ENCODE assay signal across 8 cellular contexts in genomic region chr10:60816624-60817023, GRCh38. TPM values are rescaled to one million over a fixed set of nuclear protein-coding genes. Genes with fewer than 3 reads are reported as not detected.
DNase-seq lines count a peak whose midpoint lies in the region; ATAC-seq and TF ChIP-seq lines count a peak whose summit lies in the region.

No MANE protein-coding gene starts in this region.

- H3K36me3 Mint-ChIP-seq in Calu3 (ENCODE audit: insufficient read depth, unreplicated experiment) = no peaks in the 10 kb centered on the region
- no peaks in the 10 kb centered on the region for H3K36me3 Mint-ChIP-seq in activated CD4-positive, alpha-beta T cell treated with anti-CD3 and anti-CD28 coated beads, Interleukin-2, amount 10 ng/mL, durations not matched to agents 7 days and 5 days (ENCODE audit: low read depth)
- H3K36me3 Mint-ChIP-seq in neural crest cell (ENCODE audit: low read depth) = no peaks in the 10 kb centered on the region

- H3K4me1 Mint-ChIP-seq in Calu3 (ENCODE audit: low read depth, unreplicated experiment) (no peaks in the 10 kb centered on the region), neural crest cell (peaks cover 18% of the 10 kb centered on the region)
- peaks cover 4% of the 10 kb centered on the region for H3K4me1 Mint-ChIP-seq in activated CD4-positive, alpha-beta T cell treated with anti-CD3 and anti-CD28 coated beads, Interleukin-2, amount 10 ng/mL, durations not matched to agents 7 days and 5 days

- POLR2A ChIA-PET in activated CD4-positive, alpha-beta T cell treated with anti-CD3 and anti-CD28 coated beads, Interleukin-2, amount 10 ng/mL, durations not matched to agents 7 days and 5 days (lab: Charles Lee) = interaction anchor here (0.6 kb wide), 1 partner anchor 263 kb away, joined by 4 read pairs; no protein-coding TSS in a partner anchor

- H3K4me3 Mint-ChIP-seq in Calu3 (ENCODE audit: low read depth, unreplicated experiment) (no peak overlapping the region), neural crest cell (no peak overlapping the region)
- no peak overlapping the region for H3K4me3 Mint-ChIP-seq in activated CD4-positive, alpha-beta T cell treated with anti-CD3 and anti-CD28 coated beads, Interleukin-2, amount 10 ng/mL, durations not matched to agents 7 days and 5 days

- CTCF ChIA-PET in Calu3 (lab: Charles Lee) = interaction anchor here (0.6 to 1.0 kb wide), 6 partner anchors 18 to 1399 kb away, joined by 3 to 4 read pairs (median 3); no protein-coding TSS in a partner anchor
- CTCF ChIA-PET in activated CD4-positive, alpha-beta T cell treated with anti-CD3 and anti-CD28 coated beads, Interleukin-2, amount 10 ng/mL, durations not matched to agents 7 days and 5 days (lab: Charles Lee) = interaction anchor here (0.7 to 1.1 kb wide), 2 partner anchors 10 to 717 kb away, joined by 3 read pairs; no protein-coding TSS in a partner anchor

- peak; percentile 87 for ATAC-seq in GM18870 (IDR thresholded peaks at IDR 0.05; ENCODE audit: unreplicated experiment)
- ATAC-seq in HG03060 (IDR thresholded peaks at IDR 0.05; ENCODE audit: low read depth, unreplicated experiment) = peak; percentile 58

- H3K27me3 Mint-ChIP-seq in Calu3 (ENCODE audit: unreplicated experiment) (no peaks in the 10 kb centered on the region), neural crest cell (ENCODE audit: low read depth) (no peaks in the 10 kb centered on the region)
- H3K27me3 Mint-ChIP-seq in activated CD4-positive, alpha-beta T cell treated with anti-CD3 and anti-CD28 coated beads, Interleukin-2, amount 10 ng/mL, durations not matched to agents 7 days and 5 days = peaks cover 2% of the 10 kb centered on the region

- peak; percentile 55 for DNase-seq in Calu3
- DNase-seq in NCI-H2171 treated with DMSO at 0.1 percent for 48 hours (lab: John Stamatoyannopoulos, UW) = peak; percentile 72
- DNase-seq in activated CD4-positive, alpha-beta T cell treated with anti-CD3 and anti-CD28 coated beads, Interleukin-2, amount 10 ng/mL, durations not matched to agents 7 days and 5 days = peak; percentile 63
- DNase-seq in fibroblast of the conjunctiva (ENCODE audit: low read depth) = peak; percentile 82
- DNase-seq in neural crest cell (ENCODE audit: low read depth, low spot score) = peak; percentile 32
- DNase-seq in activated effector memory CD4-positive, alpha-beta T cell treated with anti-CD3 and anti-CD28 coated beads, Interleukin-2, amount 50 U/mL, for 16 hours = no peak

- no peak overlapping the region for H3K27ac Mint-ChIP-seq in Calu3 (ENCODE audit: unreplicated experiment)
- H3K27ac Mint-ChIP-seq in activated CD4-positive, alpha-beta T cell treated with anti-CD3 and anti-CD28 coated beads, Interleukin-2, amount 10 ng/mL, durations not matched to agents 7 days and 5 days = no peak overlapping the region
- no peak overlapping the region for H3K27ac Mint-ChIP-seq in neural crest cell (ENCODE audit: unreplicated experiment)

- BruUV-seq in Calu3 (replicated peaks; lab: Mats Ljungman, UMichigan) = no TSS peak

- H3K9me3 Mint-ChIP-seq in Calu3 (ENCODE audit: low read depth, unreplicated experiment) (no peaks in the 10 kb centered on the region), neural crest cell (no peaks in the 10 kb centered on the region)
- H3K9me3 Mint-ChIP-seq in activated CD4-positive, alpha-beta T cell treated with anti-CD3 and anti-CD28 coated beads, Interleukin-2, amount 10 ng/mL, durations not matched to agents 7 days and 5 days = no peaks in the 10 kb centered on the region

- TF ChIP-seq CTCF in Calu3 (IDR thresholded peaks at IDR 0.05; ENCODE audit: unreplicated experiment) (peak; percentile 83), neural crest cell (conservative IDR thresholded peaks at IDR 0.05) (peak; percentile 90)

- intact Hi-C loops in Calu3 (cut with micrococcal nuclease; ENCODE audit: unreplicated experiment) = loop anchor here (1.0 to 10.0 kb wide), 8 partner anchors 148 to 1078 kb away; no protein-coding TSS in a partner anchor

RNA-seq across cellular contexts. Expression of gene CDK1, which starts 38.3 kb away (rescaled TPM):
- total RNA-seq in Calu3 (2022) = 125 and 140 TPM in 2 replicates
- 100 to 1,000 TPM; 127 to 132 TPM for total RNA-seq in activated CD4-positive, alpha-beta T cell treated with anti-CD3 and anti-CD28 coated beads, Interleukin-2, amount 10 ng/mL, durations not matched to agents 7 days and 5 days
- total RNA-seq in neural crest cell = 92.8 and 94.7 TPM in 2 replicates
